In the genomic region with DNA sequence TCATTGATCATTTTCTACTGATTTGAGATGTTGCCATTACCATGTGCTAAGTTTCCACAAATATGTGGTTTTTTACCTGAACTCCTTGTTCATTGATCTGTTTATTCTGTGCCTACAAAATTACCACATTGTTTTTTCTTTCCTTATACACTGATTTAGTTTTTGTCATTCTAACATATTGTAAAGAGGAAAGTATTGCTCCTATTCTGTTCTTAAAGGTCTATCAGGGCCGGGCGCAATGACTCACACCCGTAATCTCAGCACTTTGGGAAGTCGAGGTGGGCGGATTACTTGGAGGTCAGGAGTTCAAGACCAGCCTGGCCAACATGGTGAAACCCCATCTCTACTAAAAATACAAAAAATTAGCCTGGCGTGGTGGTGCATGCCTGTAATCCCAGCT, we compare ENCODE assay signal across 16 cellular contexts.
A peak's percentile ranks its signal among the peaks of the same experiment; 100 is the strongest.
DNase-seq lines count a peak whose midpoint lies in the region; ATAC-seq and TF ChIP-seq lines count a peak whose summit lies in the region.
"Had no signal": no experiment of that assay in that cellular context is flagged by ENCODE, and none has a peak within 500 bp of the region (broad histone marks: within the 10 kb centered on the region; RNA-seq: fewer than 3 reads in every experiment).

No MANE protein-coding gene starts in this region.

- H3K4me3 Mint-ChIP-seq in stimulated activated naive CD8-positive, alpha-beta T cell treated with anti-CD3 and anti-CD28 coated beads, Interleukin-15, amount 100 ng/mL, for 72 hours: no peak overlapping the region
- H3K4me3 Mint-ChIP-seq: B cell, naive B cell had no signal

- no peak for ATAC-seq in stimulated activated naive CD8-positive, alpha-beta T cell treated with anti-CD3 and anti-CD28 coated beads, Interleukin-15, Interleukin-2, amounts not matched to agents 100 U/mL and 50 U/mL, for 24 hours
- ATAC-seq in stimulated activated naive CD8-positive, alpha-beta T cell treated with anti-CD3 and anti-CD28 coated beads, Interleukin-15, amount 100 ng/mL, for 72 hours: no peak
- ATAC-seq in HG02973 (IDR thresholded peaks at IDR 0.05; ENCODE audit: unreplicated experiment) (no peak), lower lobe of right lung (no peak)
- ATAC-seq: Right ventricle myocardium inferior had no signal

- H3K9me3 Mint-ChIP-seq in stimulated activated naive CD8-positive, alpha-beta T cell treated with anti-CD3 and anti-CD28 coated beads, Interleukin-15, amount 100 ng/mL, for 72 hours: peaks cover 0 to 2% of the 10 kb centered on the region in 2 donors
- H3K9me3 Mint-ChIP-seq: activated T-cell treated with anti-CD3 and anti-CD28 coated beads, Interleukin-2, amount 50 U/mL, for 72 hours; naive B cell had no signal

- H3K4me3 ChIP-seq in fibroblast of villous mesenchyme (ENCODE audit: low read depth, low read length) (no peak overlapping the region), BE2C (ENCODE audit: low read depth, low read length) (no peak overlapping the region), lower lobe of right lung (no peak overlapping the region)
- H3K4me3 ChIP-seq: cardiac muscle cell, spleen had no signal

- no peaks in the 10 kb centered on the region for H3K9me3 ChIP-seq in BE2C
- no peaks in the 10 kb centered on the region for H3K9me3 ChIP-seq in lower lobe of right lung
- H3K9me3 ChIP-seq: spleen had no signal

- DNase-seq in stimulated activated naive CD8-positive, alpha-beta T cell treated with anti-CD3 and anti-CD28 coated beads, Interleukin-15, Interleukin-2, amounts not matched to agents 100 U/mL and 50 U/mL, for 24 hours: peak; percentile 8
- no peak for DNase-seq in stimulated activated naive CD8-positive, alpha-beta T cell treated with anti-CD3 and anti-CD28 coated beads, Interleukin-15, amount 100 ng/mL, for 72 hours
- DNase-seq in amniotic epithelial cell (ENCODE audit: low read depth): peak; percentile 77
- DNase-seq in fibroblast of villous mesenchyme (ENCODE audit: low read depth): peak; percentile 59
- DNase-seq in BE2C: no peak
- DNase-seq in GM13976 (ENCODE audit: low spot score): no peak
- DNase-seq in lower lobe of right lung: no peak
- DNase-seq: activated T-cell treated with anti-CD3 and anti-CD28 coated beads, Interleukin-2, amount 50 U/mL, for 72 hours; naive B cell; NCI-H510A; spleen; WERI-Rb-1 had no signal

- in situ Hi-C loops in GM13976 (cut with MboI; ENCODE audit: low sequenced_read_pairs, unreplicated experiment): no loop called here

- H3K27me3 Mint-ChIP-seq in stimulated activated naive CD8-positive, alpha-beta T cell treated with anti-CD3 and anti-CD28 coated beads, Interleukin-15, amount 100 ng/mL, for 72 hours: no peaks in the 10 kb centered on the region
- H3K27me3 Mint-ChIP-seq: B cell, naive B cell had no signal

- H3K27me3 ChIP-seq in BE2C (no peaks in the 10 kb centered on the region), lower lobe of right lung (ENCODE audit: low read depth) (no peaks in the 10 kb centered on the region)
- H3K27me3 ChIP-seq: cardiac muscle cell, spleen had no signal

- no peak overlapping the region for H3K27ac Mint-ChIP-seq in stimulated activated naive CD8-positive, alpha-beta T cell treated with anti-CD3 and anti-CD28 coated beads, Interleukin-15, amount 100 ng/mL, for 72 hours
- H3K27ac Mint-ChIP-seq: activated T-cell treated with anti-CD3 and anti-CD28 coated beads, Interleukin-2, amount 50 U/mL, for 72 hours; B cell had no signal

- H3K4me1 Mint-ChIP-seq in stimulated activated naive CD8-positive, alpha-beta T cell treated with anti-CD3 and anti-CD28 coated beads, Interleukin-15, amount 100 ng/mL, for 72 hours: peaks cover 22% of the 10 kb centered on the region

- H3K4me1 ChIP-seq in BE2C (no peaks in the 10 kb centered on the region), lower lobe of right lung (peaks cover 12% of the 10 kb centered on the region)

- H3K36me3 ChIP-seq in BE2C: no peaks in the 10 kb centered on the region
- peaks cover 6% of the 10 kb centered on the region for H3K36me3 ChIP-seq in lower lobe of right lung
- H3K36me3 ChIP-seq: cardiac muscle cell had no signal

- intact Hi-C loops in lower lobe of right lung (cut with DNase I): no loop called here

- no peak overlapping the region for H3K27ac ChIP-seq in lower lobe of right lung
- H3K27ac ChIP-seq: cardiac muscle cell, WERI-Rb-1 had no signal

- TF ChIP-seq CTCF in fibroblast of villous mesenchyme (IDR thresholded peaks at IDR 0.05; ENCODE audit: insufficient read depth, low read depth, low read length): no peak
- TF ChIP-seq CTCF in BE2C (IDR thresholded peaks at IDR 0.05; ENCODE audit: low read depth, low read length): no peak
- no peak for TF ChIP-seq CTCF in GM13976 (IDR thresholded peaks at IDR 0.05; ENCODE audit: borderline replicate concordance, control extremely low read depth, extremely low read depth, insufficient read depth, missing control alignments)
- no peak for TF ChIP-seq CTCF in lower lobe of right lung (IDR thresholded peaks at IDR 0.05)

Comparison
In these comparisons a context has a peak if more than half of its experiments do, and no peak if none do; other contexts are left out.
1. DNase-seq: peak in stimulated activated naive CD8-positive, alpha-beta T cell treated with anti-CD3 and anti-CD28 coated beads, Interleukin-15, Interleukin-2, amounts not matched to agents 100 U/mL and 50 U/mL, for 24 hours (single experiment), amniotic epithelial cell (single experiment) and fibroblast of villous mesenchyme (single experiment); none in stimulated activated naive CD8-positive, alpha-beta T cell treated with anti-CD3 and anti-CD28 coated beads, Interleukin-15, amount 100 ng/mL, for 72 hours (0 of 2), BE2C (single experiment), GM13976 (single experiment) and lower lobe of right lung (single experiment).